Comparison of ENCODE assay signal across 1 cellular context in genomic region chr2:199463000-199463692, GRCh38.
TF ChIP-seq lines count a peak whose summit lies in the region.

No MANE protein-coding gene starts in this region.

TF ChIP-seq in HepG2, 621 proteins besides CTCF, POLR2A, EP300 and RAD21 (continued from another document and continues in another):
- TF ChIP-seq ZNF276 (CRISPR knock-in tag; IDR thresholded peaks at IDR 0.05; ENCODE audit: low read depth), result peak; percentile 97; the same call in 1 of the 2 replicates
- no peak for TF ChIP-seq DBP (CRISPR knock-in tag; IDR thresholded peaks at IDR 0.05; ENCODE audit: not compliant biosample characterization)
- TF ChIP-seq CHD4 (IDR thresholded peaks at IDR 0.05; ENCODE audit: borderline replicate concordance, low read length), result no peak
- peak; percentile 50; the same call in 1 of the 2 replicates for TF ChIP-seq MED1 (CRISPR knock-in tag; IDR thresholded peaks at IDR 0.05)
- peak; percentile 52 for TF ChIP-seq PTBP1 (IDR thresholded peaks at IDR 0.05; ENCODE audit: low read depth, low read length, poor library complexity, severe bottlenecking)
- TF ChIP-seq SALL1 (CRISPR knock-in tag; IDR thresholded peaks at IDR 0.05), result peak; percentile 45; the same call in 1 of the 2 replicates
- TF ChIP-seq HIVEP1 (CRISPR knock-in tag; IDR thresholded peaks at IDR 0.05), result no peak
- TF ChIP-seq ZBTB25 (CRISPR knock-in tag; IDR thresholded peaks at IDR 0.05), result peak; percentile 73; the same call in 1 of the 2 replicates
- no peak for TF ChIP-seq PLRG1 (conservative IDR thresholded peaks at IDR 0.05)
- TF ChIP-seq ZNF780A (CRISPR knock-in tag; IDR thresholded peaks at IDR 0.05), result no peak
- TF ChIP-seq NRL (CRISPR knock-in tag; IDR thresholded peaks at IDR 0.05; ENCODE audit: borderline replicate concordance), result peak; percentile 81
- TF ChIP-seq ATF1 (CRISPR knock-in tag; IDR thresholded peaks at IDR 0.05), result no peak
- TF ChIP-seq RERE (CRISPR knock-in tag; IDR thresholded peaks at IDR 0.05; ENCODE audit: low read depth), result no peak
- no peak; the same call in 1 of the 2 replicates for TF ChIP-seq KLF11 (CRISPR knock-in tag; IDR thresholded peaks at IDR 0.05)
- no peak for TF ChIP-seq ARID3A (IDR thresholded peaks at IDR 0.05; ENCODE audit: low read depth, low read length)
- no peak for TF ChIP-seq ZNF354B (CRISPR knock-in tag; IDR thresholded peaks at IDR 0.05)
- TF ChIP-seq ZFX (CRISPR knock-in tag; IDR thresholded peaks at IDR 0.05; ENCODE audit: low read depth), result peak; percentile 67; the same call in 1 of the 2 replicates
- TF ChIP-seq RELA (CRISPR knock-in tag; IDR thresholded peaks at IDR 0.05), result no peak
- TF ChIP-seq ZKSCAN1 (IDR thresholded peaks at IDR 0.05; ENCODE audit: low read length), result no peak
- TF ChIP-seq ZSCAN29 (CRISPR knock-in tag; conservative IDR thresholded peaks at IDR 0.05), result no peak; the same call in 1 of the 2 replicates
- TF ChIP-seq ZMYM4 (CRISPR knock-in tag; IDR thresholded peaks at IDR 0.05), result peak; percentile 43; the same call in 1 of the 2 replicates
- TF ChIP-seq ZNF607 (CRISPR knock-in tag; IDR thresholded peaks at IDR 0.05; ENCODE audit: borderline replicate concordance), result no peak
- no peak for TF ChIP-seq ZNF878 (CRISPR knock-in tag; IDR thresholded peaks at IDR 0.05)
- TF ChIP-seq REL (CRISPR knock-in tag; conservative IDR thresholded peaks at IDR 0.05), result no peak
- TF ChIP-seq ARHGAP35 (CRISPR knock-in tag; IDR thresholded peaks at IDR 0.05; ENCODE audit: borderline replicate concordance), result no peak
- TF ChIP-seq ZNF772 (CRISPR knock-in tag; IDR thresholded peaks at IDR 0.05), result no peak
- peak; percentile 42; the same call in 1 of the 2 replicates for TF ChIP-seq FOXA3 (CRISPR knock-in tag; IDR thresholded peaks at IDR 0.05)
- TF ChIP-seq SP140L (CRISPR knock-in tag; IDR thresholded peaks at IDR 0.05; ENCODE audit: borderline replicate concordance), result no peak
- TF ChIP-seq ZNF484 (CRISPR knock-in tag; IDR thresholded peaks at IDR 0.05; ENCODE audit: borderline replicate concordance, low read depth), result no peak; the same call in 1 of the 2 replicates
- peak; percentile 59; the same call in 1 of the 2 replicates for TF ChIP-seq HOXA3 (CRISPR knock-in tag; IDR thresholded peaks at IDR 0.05)
- TF ChIP-seq EED (CRISPR knock-in tag; IDR thresholded peaks at IDR 0.05), result no peak
- peak; percentile 34; the same call in 1 of the 2 replicates for TF ChIP-seq SMC3 (IDR thresholded peaks at IDR 0.05; ENCODE audit: low read length)
- TF ChIP-seq RXRB (CRISPR knock-in tag; IDR thresholded peaks at IDR 0.05; ENCODE audit: borderline replicate concordance), result peak; percentile 69
- no peak for TF ChIP-seq KLF6 (CRISPR knock-in tag; IDR thresholded peaks at IDR 0.05)
- TF ChIP-seq KMT2A (CRISPR knock-in tag; IDR thresholded peaks at IDR 0.05), result peak; percentile 39; the same call in 1 of the 2 replicates
- no peak for TF ChIP-seq AGO1 (IDR thresholded peaks at IDR 0.05; ENCODE audit: low read depth, low read length, poor library complexity, severe bottlenecking)
- peak; percentile 57 for TF ChIP-seq ZNF782 (CRISPR knock-in tag; IDR thresholded peaks at IDR 0.05; ENCODE audit: borderline replicate concordance)
- TF ChIP-seq ZNF841 (CRISPR knock-in tag; IDR thresholded peaks at IDR 0.05; ENCODE audit: borderline replicate concordance), result no peak
- TF ChIP-seq ZNF234 (CRISPR knock-in tag; conservative IDR thresholded peaks at IDR 0.05), result no peak
- TF ChIP-seq ZNF124 (CRISPR knock-in tag; IDR thresholded peaks at IDR 0.05), result 0 out of 2 replicates have a peak, but pooled peaks have one; percentile 51
- no peak for TF ChIP-seq FOXM1 (CRISPR knock-in tag; IDR thresholded peaks at IDR 0.05)
- TF ChIP-seq CREM (IDR thresholded peaks at IDR 0.05), result no peak
- no peak for TF ChIP-seq CREM (CRISPR knock-in tag; IDR thresholded peaks at IDR 0.05)
- TF ChIP-seq XBP1 (CRISPR knock-in tag; IDR thresholded peaks at IDR 0.05), result no peak
- no peak for TF ChIP-seq ZNF24 (IDR thresholded peaks at IDR 0.05)
- TF ChIP-seq ZNF510 (CRISPR knock-in tag; IDR thresholded peaks at IDR 0.05; ENCODE audit: low read depth), result peak; percentile 76; the same call in 1 of the 2 replicates
- no peak for TF ChIP-seq ZFP37 (CRISPR knock-in tag; IDR thresholded peaks at IDR 0.05; ENCODE audit: borderline replicate concordance)
- no peak for TF ChIP-seq ZNF749 (CRISPR knock-in tag; IDR thresholded peaks at IDR 0.05; ENCODE audit: borderline replicate concordance)
- TF ChIP-seq PRPF4 (IDR thresholded peaks at IDR 0.05; ENCODE audit: low read depth, low read length, poor library complexity, severe bottlenecking), result peak; percentile 12
- TF ChIP-seq ELF1 (CRISPR knock-in tag; IDR thresholded peaks at IDR 0.05), result peak; percentile 51
- no peak for TF ChIP-seq ZFAT (CRISPR knock-in tag; conservative IDR thresholded peaks at IDR 0.05)
- peak; percentile 49; the same call in 1 of the 2 replicates for TF ChIP-seq ZNF414 (CRISPR knock-in tag; IDR thresholded peaks at IDR 0.05)
- TF ChIP-seq MTERF4 (CRISPR knock-in tag; IDR thresholded peaks at IDR 0.05), result no peak
- no peak for TF ChIP-seq ZNF704 (CRISPR knock-in tag; IDR thresholded peaks at IDR 0.05; ENCODE audit: borderline replicate concordance)
- no peak for TF ChIP-seq DDIT3 (CRISPR knock-in tag; IDR thresholded peaks at IDR 0.05)
- TF ChIP-seq ZSCAN9 (CRISPR knock-in tag; IDR thresholded peaks at IDR 0.05; ENCODE audit: borderline replicate concordance), result peak; percentile 34; the same call in 1 of the 2 replicates
- TF ChIP-seq ZNF784 (CRISPR knock-in tag; IDR thresholded peaks at IDR 0.05; ENCODE audit: borderline replicate concordance), result no peak; the same call in 1 of the 2 replicates
- no peak for TF ChIP-seq NFE2L2 (IDR thresholded peaks at IDR 0.05; ENCODE audit: low read length)
- TF ChIP-seq SMARCC2 (IDR thresholded peaks at IDR 0.05), result no peak
